In the genomic region with DNA sequence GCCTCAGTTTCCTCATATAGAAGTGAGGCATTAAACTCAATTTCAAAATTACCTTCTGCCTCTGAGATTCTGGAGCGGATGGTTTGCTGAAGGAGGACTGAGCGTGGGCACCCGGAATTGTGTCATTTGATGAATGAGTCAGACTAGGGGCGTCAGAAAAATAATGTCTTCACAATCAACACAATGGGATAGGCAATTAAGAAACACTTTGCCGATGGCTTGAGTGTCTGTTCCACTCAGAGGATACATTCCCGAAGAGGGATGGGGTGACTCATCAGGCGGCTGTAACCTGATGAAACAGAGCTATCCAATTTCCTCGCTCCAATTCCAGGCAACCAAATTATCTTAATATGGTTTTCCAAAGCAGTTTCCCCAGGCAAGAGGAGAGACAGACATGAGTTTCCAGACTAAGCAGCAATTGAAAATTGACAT, we compare ENCODE assay signal across 1 cellular context.
TF ChIP-seq lines count a peak whose summit lies in the region.

No MANE protein-coding gene starts in this region.

TF ChIP-seq in GM23338, 12 proteins besides CTCF, POLR2A, EP300 and RAD21 (continued from another document):
- TF ChIP-seq, protein P1, sequence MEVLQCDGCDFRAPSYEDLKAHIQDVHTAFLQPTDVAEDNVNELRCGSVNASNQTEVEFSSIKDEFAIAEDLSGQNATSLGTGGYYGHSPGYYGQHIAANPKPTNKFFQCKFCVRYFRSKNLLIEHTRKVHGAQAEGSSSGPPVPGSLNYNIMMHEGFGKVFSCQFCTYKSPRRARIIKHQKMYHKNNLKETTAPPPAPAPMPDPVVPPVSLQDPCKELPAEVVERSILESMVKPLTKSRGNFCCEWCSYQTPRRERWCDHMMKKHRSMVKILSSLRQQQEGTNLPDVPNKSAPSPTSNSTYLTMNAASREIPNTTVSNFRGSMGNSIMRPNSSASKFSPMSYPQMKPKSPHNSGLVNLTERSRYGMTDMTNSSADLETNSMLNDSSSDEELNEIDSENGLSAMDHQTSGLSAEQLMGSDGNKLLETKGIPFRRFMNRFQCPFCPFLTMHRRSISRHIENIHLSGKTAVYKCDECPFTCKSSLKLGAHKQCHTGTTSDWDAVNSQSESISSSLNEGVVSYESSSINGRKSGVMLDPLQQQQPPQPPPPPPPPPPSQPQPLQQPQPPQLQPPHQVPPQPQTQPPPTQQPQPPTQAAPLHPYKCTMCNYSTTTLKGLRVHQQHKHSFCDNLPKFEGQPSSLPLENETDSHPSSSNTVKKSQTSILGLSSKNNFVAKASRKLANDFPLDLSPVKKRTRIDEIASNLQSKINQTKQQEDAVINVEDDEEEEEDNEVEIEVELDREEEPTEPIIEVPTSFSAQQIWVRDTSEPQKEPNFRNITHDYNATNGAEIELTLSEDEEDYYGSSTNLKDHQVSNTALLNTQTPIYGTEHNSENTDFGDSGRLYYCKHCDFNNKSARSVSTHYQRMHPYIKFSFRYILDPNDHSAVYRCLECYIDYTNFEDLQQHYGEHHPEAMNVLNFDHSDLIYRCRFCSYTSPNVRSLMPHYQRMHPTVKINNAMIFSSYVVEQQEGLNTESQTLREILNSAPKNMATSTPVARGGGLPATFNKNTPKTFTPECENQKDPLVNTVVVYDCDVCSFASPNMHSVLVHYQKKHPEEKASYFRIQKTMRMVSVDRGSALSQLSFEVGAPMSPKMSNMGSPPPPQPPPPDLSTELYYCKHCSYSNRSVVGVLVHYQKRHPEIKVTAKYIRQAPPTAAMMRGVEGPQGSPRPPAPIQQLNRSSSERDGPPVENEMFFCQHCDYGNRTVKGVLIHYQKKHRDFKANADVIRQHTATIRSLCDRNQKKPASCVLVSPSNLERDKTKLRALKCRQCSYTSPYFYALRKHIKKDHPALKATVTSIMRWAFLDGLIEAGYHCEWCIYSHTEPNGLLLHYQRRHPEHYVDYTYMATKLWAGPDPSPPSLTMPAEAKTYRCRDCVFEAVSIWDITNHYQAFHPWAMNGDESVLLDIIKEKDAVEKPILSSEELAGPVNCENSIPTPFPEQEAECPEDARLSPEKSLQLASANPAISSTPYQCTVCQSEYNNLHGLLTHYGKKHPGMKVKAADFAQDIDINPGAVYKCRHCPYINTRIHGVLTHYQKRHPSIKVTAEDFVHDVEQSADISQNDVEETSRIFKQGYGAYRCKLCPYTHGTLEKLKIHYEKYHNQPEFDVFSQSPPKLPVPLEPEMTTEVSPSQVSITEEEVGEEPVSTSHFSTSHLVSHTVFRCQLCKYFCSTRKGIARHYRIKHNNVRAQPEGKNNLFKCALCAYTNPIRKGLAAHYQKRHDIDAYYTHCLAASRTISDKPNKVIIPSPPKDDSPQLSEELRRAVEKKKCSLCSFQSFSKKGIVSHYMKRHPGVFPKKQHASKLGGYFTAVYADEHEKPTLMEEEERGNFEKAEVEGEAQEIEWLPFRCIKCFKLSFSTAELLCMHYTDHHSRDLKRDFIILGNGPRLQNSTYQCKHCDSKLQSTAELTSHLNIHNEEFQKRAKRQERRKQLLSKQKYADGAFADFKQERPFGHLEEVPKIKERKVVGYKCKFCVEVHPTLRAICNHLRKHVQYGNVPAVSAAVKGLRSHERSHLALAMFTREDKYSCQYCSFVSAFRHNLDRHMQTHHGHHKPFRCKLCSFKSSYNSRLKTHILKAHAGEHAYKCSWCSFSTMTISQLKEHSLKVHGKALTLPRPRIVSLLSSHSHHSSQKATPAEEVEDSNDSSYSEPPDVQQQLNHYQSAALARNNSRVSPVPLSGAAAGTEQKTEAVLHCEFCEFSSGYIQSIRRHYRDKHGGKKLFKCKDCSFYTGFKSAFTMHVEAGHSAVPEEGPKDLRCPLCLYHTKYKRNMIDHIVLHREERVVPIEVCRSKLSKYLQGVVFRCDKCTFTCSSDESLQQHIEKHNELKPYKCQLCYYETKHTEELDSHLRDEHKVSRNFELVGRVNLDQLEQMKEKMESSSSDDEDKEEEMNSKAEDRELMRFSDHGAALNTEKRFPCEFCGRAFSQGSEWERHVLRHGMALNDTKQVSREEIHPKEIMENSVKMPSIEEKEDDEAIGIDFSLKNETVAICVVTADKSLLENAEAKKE (CRISPR knock-in tag; IDR thresholded peaks at IDR 0.05) = no peak
- TF ChIP-seq ZNF114 (CRISPR knock-in tag; IDR thresholded peaks at IDR 0.05) (no peak), JUNB (IDR thresholded peaks at IDR 0.05; ENCODE audit: unreplicated experiment) (no peak)
- TF ChIP-seq, protein P2, sequence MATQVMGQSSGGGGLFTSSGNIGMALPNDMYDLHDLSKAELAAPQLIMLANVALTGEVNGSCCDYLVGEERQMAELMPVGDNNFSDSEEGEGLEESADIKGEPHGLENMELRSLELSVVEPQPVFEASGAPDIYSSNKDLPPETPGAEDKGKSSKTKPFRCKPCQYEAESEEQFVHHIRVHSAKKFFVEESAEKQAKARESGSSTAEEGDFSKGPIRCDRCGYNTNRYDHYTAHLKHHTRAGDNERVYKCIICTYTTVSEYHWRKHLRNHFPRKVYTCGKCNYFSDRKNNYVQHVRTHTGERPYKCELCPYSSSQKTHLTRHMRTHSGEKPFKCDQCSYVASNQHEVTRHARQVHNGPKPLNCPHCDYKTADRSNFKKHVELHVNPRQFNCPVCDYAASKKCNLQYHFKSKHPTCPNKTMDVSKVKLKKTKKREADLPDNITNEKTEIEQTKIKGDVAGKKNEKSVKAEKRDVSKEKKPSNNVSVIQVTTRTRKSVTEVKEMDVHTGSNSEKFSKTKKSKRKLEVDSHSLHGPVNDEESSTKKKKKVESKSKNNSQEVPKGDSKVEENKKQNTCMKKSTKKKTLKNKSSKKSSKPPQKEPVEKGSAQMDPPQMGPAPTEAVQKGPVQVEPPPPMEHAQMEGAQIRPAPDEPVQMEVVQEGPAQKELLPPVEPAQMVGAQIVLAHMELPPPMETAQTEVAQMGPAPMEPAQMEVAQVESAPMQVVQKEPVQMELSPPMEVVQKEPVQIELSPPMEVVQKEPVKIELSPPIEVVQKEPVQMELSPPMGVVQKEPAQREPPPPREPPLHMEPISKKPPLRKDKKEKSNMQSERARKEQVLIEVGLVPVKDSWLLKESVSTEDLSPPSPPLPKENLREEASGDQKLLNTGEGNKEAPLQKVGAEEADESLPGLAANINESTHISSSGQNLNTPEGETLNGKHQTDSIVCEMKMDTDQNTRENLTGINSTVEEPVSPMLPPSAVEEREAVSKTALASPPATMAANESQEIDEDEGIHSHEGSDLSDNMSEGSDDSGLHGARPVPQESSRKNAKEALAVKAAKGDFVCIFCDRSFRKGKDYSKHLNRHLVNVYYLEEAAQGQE (IDR thresholded peaks at IDR 0.05; ENCODE audit: unreplicated experiment) = no peak
